ENCODE assay signal across 22 cellular contexts in the genomic region with DNA sequence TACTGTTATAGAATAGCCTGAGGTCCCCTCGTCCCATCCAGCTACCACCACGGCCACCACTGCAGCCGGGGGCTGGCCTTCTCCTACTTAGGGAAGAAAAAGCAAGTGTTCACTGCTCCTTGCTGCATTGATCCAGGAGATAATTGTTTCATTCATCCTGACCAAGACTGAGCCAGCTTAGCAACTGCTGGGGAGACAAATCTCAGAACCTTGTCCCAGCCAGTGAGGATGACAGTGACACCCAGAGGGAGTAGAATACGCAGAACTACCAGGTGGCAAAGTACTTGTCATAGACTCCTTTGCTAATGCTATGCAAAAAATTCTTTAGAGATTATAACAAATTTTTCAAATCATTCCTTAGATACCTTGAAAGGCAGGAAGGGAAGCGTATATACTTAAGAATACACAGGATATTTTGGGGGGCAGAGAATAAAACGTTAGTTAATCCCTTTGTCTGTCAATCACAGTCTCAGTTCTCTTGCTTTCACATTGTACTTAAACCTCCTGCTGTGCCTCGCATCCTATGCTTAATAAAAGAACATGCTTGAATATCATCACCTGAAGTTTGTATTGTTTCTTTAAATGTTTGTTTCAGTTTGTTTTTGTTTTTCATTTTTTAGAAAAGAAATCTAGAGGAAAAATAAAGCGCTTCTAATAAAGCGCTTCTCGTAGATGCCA.
"Had no signal": no experiment of that assay in that cellular context is flagged by ENCODE, and none has a peak within 500 bp of the region (broad histone marks: within the 10 kb centered on the region; RNA-seq: fewer than 3 reads in every experiment).

No MANE protein-coding gene starts in this region.

- DNase-seq: activated B cell treated with CpG ODN at 0.5 μM for 24 hours; activated CD4-positive, alpha-beta memory T cell treated with anti-CD3 and anti-CD28 coated beads, Interleukin-2, amount 10 ng/mL, durations not matched to agents 7 days and 5 days; activated CD4-positive, alpha-beta T cell treated with anti-CD3 and anti-CD28 coated beads for 48 hours; activated naive CD4-positive, alpha-beta T cell treated with Interleukin-2 at 50 U/mL for 16 hours; activated T-cell treated with anti-CD3 and anti-CD28 coated beads, Interleukin-2, amount 50 U/mL, for 24 hours; cortex of kidney; gastrocnemius medialis; heart left ventricle; left ventricle myocardium superior; naive thymus-derived CD4-positive, alpha-beta T cell; retina; spleen; stimulated activated CD8-positive, alpha-beta memory T cell treated with anti-CD3 and anti-CD28 coated beads, Interleukin-4, amount 100 ng/mL, for 48 hours; stimulated activated naive CD4-positive, alpha-beta T cell; upper lobe of right lung had no signal

- H3K4me1 Mint-ChIP-seq: activated B cell treated with CpG ODN at 0.5 μM for 24 hours had no signal

- H2AFZ ChIP-seq: parathyroid adenoma had no signal

- H3K79me2 ChIP-seq: parathyroid adenoma had no signal

- H3K9me3 ChIP-seq: gastrocnemius medialis, spleen, upper lobe of right lung had no signal

- H3K9me3 Mint-ChIP-seq: activated T-cell treated with anti-CD3 and anti-CD28 coated beads, Interleukin-2, amount 50 U/mL, for 24 hours; immature natural killer cell had no signal

- ATAC-seq: esophagus mucosa; gastrocnemius medialis; heart left ventricle; left ventricle myocardium superior; naive thymus-derived CD4-positive, alpha-beta T cell had no signal

- H3K4me3 Mint-ChIP-seq: activated B cell treated with CpG ODN at 0.5 μM for 24 hours; activated CD4-positive, alpha-beta memory T cell treated with anti-CD3 and anti-CD28 coated beads, Interleukin-2, amount 10 ng/mL, durations not matched to agents 7 days and 5 days; activated T-cell treated with anti-CD3 and anti-CD28 coated beads, Interleukin-2, amount 50 U/mL, for 24 hours; brain; immature natural killer cell; memory B cell; naive thymus-derived CD4-positive, alpha-beta T cell; T-helper 2 cell treated with Interferon-gamma antibody and Interleukin-4, amounts not matched to agents 5 μg/mL and 100 μg/mL, for 36 hours had no signal

- H3K36me3 Mint-ChIP-seq: brain, immature natural killer cell had no signal

- H3K27ac ChIP-seq: gastrocnemius medialis, heart left ventricle, parathyroid adenoma, spleen, upper lobe of right lung had no signal

- H3K27me3 ChIP-seq: gastrocnemius medialis, heart left ventricle, spleen, upper lobe of right lung had no signal

- H3K27me3 Mint-ChIP-seq: activated B cell treated with CpG ODN at 0.5 μM for 24 hours; activated CD4-positive, alpha-beta memory T cell treated with anti-CD3 and anti-CD28 coated beads, Interleukin-2, amount 10 ng/mL, durations not matched to agents 7 days and 5 days; activated T-cell treated with anti-CD3 and anti-CD28 coated beads, Interleukin-2, amount 50 U/mL, for 24 hours; memory B cell; naive thymus-derived CD4-positive, alpha-beta T cell had no signal

- H3K27ac Mint-ChIP-seq: activated B cell treated with CpG ODN at 0.5 μM for 24 hours; activated CD4-positive, alpha-beta memory T cell treated with anti-CD3 and anti-CD28 coated beads, Interleukin-2, amount 10 ng/mL, durations not matched to agents 7 days and 5 days; activated T-cell treated with anti-CD3 and anti-CD28 coated beads, Interleukin-2, amount 50 U/mL, for 24 hours; activated T-helper 2 cell treated with anti-CD3 and anti-CD28 coated beads, Interferon-gamma antibody, Interleukin-2, Interleukin-4, amounts not matched to agents 10 μg/mL and 5 μg/mL and 100 μg/mL, durations not matched to agents 14 hours and 24 hours and 36 hours; memory B cell; naive thymus-derived CD4-positive, alpha-beta T cell; T-helper 2 cell treated with Interferon-gamma antibody and Interleukin-4, amounts not matched to agents 5 μg/mL and 100 μg/mL, for 36 hours had no signal

- H3K4me3 ChIP-seq: heart left ventricle, spleen, upper lobe of right lung had no signal

- H3K36me3 ChIP-seq: gastrocnemius medialis, heart left ventricle, spleen, upper lobe of right lung had no signal

- H3K4me1 ChIP-seq: heart left ventricle, parathyroid adenoma, spleen, upper lobe of right lung had no signal
